Comparison of ENCODE assay signal across 1 cellular context in the genomic region with DNA sequence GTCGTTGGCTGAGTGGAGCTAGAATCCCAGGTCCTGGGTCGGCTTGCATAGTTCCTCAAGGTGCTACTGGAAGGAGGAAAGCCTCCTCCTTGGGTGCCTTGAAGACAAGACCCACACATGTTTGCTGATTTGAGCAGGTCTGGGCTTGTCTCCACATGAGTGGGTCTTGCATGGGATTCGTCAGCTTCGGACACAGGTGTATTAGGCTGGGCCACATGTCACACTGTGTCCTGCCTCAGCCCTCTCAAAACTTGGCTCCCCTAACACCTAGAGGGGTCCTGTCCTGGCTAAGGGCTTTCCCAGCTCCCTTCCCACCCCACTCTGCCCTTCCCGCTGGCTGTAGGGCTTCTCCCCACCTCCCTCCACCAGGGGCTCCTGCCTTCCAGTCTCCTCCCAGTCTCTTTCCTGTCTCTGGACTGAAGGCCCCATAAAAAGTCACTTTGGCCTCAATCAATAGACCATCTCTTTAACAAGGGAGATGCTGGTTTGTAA.
TF ChIP-seq lines count a peak whose summit lies in the region.

No MANE protein-coding gene starts in this region.

TF ChIP-seq in H1, 55 proteins besides CTCF, POLR2A, EP300 and RAD21 (continued from another document):
- no peak for TF ChIP-seq TAF7 (optimal IDR thresholded peaks at IDR 0.05; ENCODE audit: borderline replicate concordance, low read depth, low read length)
- no peak for TF ChIP-seq EZH2 (IDR thresholded peaks at IDR 0.05; ENCODE audit: low read depth, low read length, severe bottlenecking)
- no peak for TF ChIP-seq FOSL1 (IDR thresholded peaks at IDR 0.05; ENCODE audit: insufficient read depth, low read depth, low read length)
- TF ChIP-seq GTF2F1 (IDR thresholded peaks at IDR 0.05; ENCODE audit: borderline replicate concordance, low read depth, low read length) = no peak
- TF ChIP-seq SUZ12 (IDR thresholded peaks at IDR 0.05; ENCODE audit: low read length) = no peak
- TF ChIP-seq KDM4A (IDR thresholded peaks at IDR 0.05; ENCODE audit: low read depth, low read length, severe bottlenecking) = no peak
- TF ChIP-seq CEBPB (IDR thresholded peaks at IDR 0.05; ENCODE audit: low read depth, low read length) = no peak
- TF ChIP-seq KDM5A (IDR thresholded peaks at IDR 0.05; ENCODE audit: low read length) = no peak
- no peak for TF ChIP-seq RFX5 (IDR thresholded peaks at IDR 0.05; ENCODE audit: borderline replicate concordance, low read depth, low read length)
- TF ChIP-seq NANOG (IDR thresholded peaks at IDR 0.05; ENCODE audit: insufficient read depth, low read depth, low read length, poor library complexity, severe bottlenecking) = no peak
- TF ChIP-seq SRF (IDR thresholded peaks at IDR 0.05; ENCODE audit: low read depth, low read length) = no peak
- TF ChIP-seq YY1 (IDR thresholded peaks at IDR 0.05; ENCODE audit: low read depth, low read length) = no peak
- TF ChIP-seq KDM1A (IDR thresholded peaks at IDR 0.05; ENCODE audit: borderline replicate concordance, low read length) = no peak
- no peak for TF ChIP-seq HDAC6 (IDR thresholded peaks at IDR 0.05; ENCODE audit: low read depth, low read length)
